11 cellular contexts compared by ENCODE assay signal in the genomic region with DNA sequence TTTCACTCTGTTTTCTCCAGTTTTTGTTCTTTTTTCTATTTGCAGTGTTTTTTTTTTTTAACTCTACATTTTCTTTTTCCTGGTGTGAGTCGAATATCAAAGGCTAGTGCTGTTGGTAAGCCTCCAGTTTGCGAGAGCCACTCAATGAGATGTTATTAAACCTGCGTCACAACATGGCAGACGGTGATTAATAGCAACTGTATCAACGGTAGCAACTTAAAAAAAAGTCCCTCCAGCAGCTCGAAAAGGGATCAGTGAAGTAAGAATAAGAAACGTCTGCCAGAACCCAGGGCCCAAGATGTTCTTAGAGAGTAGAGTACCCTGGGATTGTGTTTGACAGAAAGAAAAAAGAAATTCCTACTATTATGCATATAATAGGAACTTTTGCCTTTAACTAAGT.
DNase-seq lines count a peak whose midpoint lies in the region; ATAC-seq and TF ChIP-seq lines count a peak whose summit lies in the region.
"Had no signal": no experiment of that assay in that cellular context is flagged by ENCODE, and none has a peak within 500 bp of the region (broad histone marks: within the 10 kb centered on the region; RNA-seq: fewer than 3 reads in every experiment).

No MANE protein-coding gene starts in this region.

- H3K9me3 Mint-ChIP-seq in osteocyte (ENCODE audit: unreplicated experiment), result no peaks in the 10 kb centered on the region
- peaks cover 0 to 3% of the 10 kb centered on the region in 2 donors for H3K9me3 Mint-ChIP-seq in activated naive CD4-positive, alpha-beta T cell treated with anti-CD3 and anti-CD28 coated beads, Interleukin-2, amount 50 U/mL, for 72 hours

- H3K9ac ChIP-seq in SU-DHL-6 (ENCODE audit: low read length), result peak overlapping the region; percentile 17

- peaks cover 10% of the 10 kb centered on the region; the same call in 1 of the 2 replicates for H3F3A ChIP-seq in SU-DHL-6 (ENCODE audit: insufficient read depth)

- H3K9me2 ChIP-seq in SU-DHL-6 (replicated peaks; ENCODE audit: insufficient read depth, low read length), result no peaks in the 10 kb centered on the region

- H3K36me3 Mint-ChIP-seq in osteocyte (ENCODE audit: unreplicated experiment), result peaks cover 26% of the 10 kb centered on the region
- no peaks in the 10 kb centered on the region for H3K36me3 Mint-ChIP-seq in activated naive CD4-positive, alpha-beta T cell treated with anti-CD3 and anti-CD28 coated beads, Interleukin-2, amount 50 U/mL, for 72 hours

- ATAC-seq in GM21367 (IDR thresholded peaks at IDR 0.05; ENCODE audit: unreplicated experiment) (no peak), HG03571 (IDR thresholded peaks at IDR 0.05; ENCODE audit: unreplicated experiment) (no peak)
- ATAC-seq in activated naive CD4-positive, alpha-beta T cell treated with anti-CD3 and anti-CD28 coated beads, Interleukin-2, amount 50 U/mL, for 72 hours, result no peak
- ATAC-seq: left lobe of liver had no signal

- H3K9me3 ChIP-seq in SU-DHL-6 (ENCODE audit: insufficient read depth, low read length), result no peaks in the 10 kb centered on the region

- H3K27ac ChIP-seq in SU-DHL-6 (ENCODE audit: low read depth, low read length), result peak overlapping the region; percentile 73

- no peaks in the 10 kb centered on the region for H3K27me3 Mint-ChIP-seq in osteocyte (ENCODE audit: unreplicated experiment)

- H4K20me1 ChIP-seq in SU-DHL-6 (ENCODE audit: low read depth, low read length), result no peaks in the 10 kb centered on the region

- H3K4me3 Mint-ChIP-seq in osteocyte (ENCODE audit: unreplicated experiment), result no peak overlapping the region

- H3K4me1 Mint-ChIP-seq in osteocyte (ENCODE audit: unreplicated experiment), result peaks cover 57% of the 10 kb centered on the region

- H3K4me3 ChIP-seq in SU-DHL-6 (ENCODE audit: insufficient read depth, low read length, poor library complexity, severe bottlenecking) (no peak overlapping the region), fibroblast of the aortic adventitia (ENCODE audit: low read depth, low read length) (peak overlapping the region; percentile 29)

- peak overlapping the region; percentile 60 for H3K4me2 ChIP-seq in SU-DHL-6 (ENCODE audit: low read depth, low read length, poor library complexity, severe bottlenecking)

- H2AFZ ChIP-seq in SU-DHL-6 (ENCODE audit: low read depth, low read length, severe bottlenecking), result no peak overlapping the region

- peak overlapping the region; percentile 86 for H3K27ac Mint-ChIP-seq in osteocyte (ENCODE audit: unreplicated experiment)
- H3K27ac Mint-ChIP-seq in activated naive CD4-positive, alpha-beta T cell treated with anti-CD3 and anti-CD28 coated beads, Interleukin-2, amount 50 U/mL, for 72 hours, result no peak overlapping the region

- H3K79me2 ChIP-seq in SU-DHL-6 (ENCODE audit: insufficient read depth, low read length), result peaks cover 5% of the 10 kb centered on the region

- H3K36me3 ChIP-seq in SU-DHL-6 (ENCODE audit: low read length), result peaks cover 3% of the 10 kb centered on the region; the same call in 1 of the 2 replicates

- no peak for TF ChIP-seq CTCF in AG09319 (IDR thresholded peaks at IDR 0.05; ENCODE audit: low read depth, low read length)
- TF ChIP-seq CTCF in SU-DHL-6 (IDR thresholded peaks at IDR 0.05; ENCODE audit: insufficient read depth, low read length, poor library complexity, severe bottlenecking), result no peak
- TF ChIP-seq CTCF in fibroblast of the aortic adventitia (IDR thresholded peaks at IDR 0.05; ENCODE audit: insufficient read depth, low read length), result no peak
- TF ChIP-seq CTCF in osteocyte (IDR thresholded peaks at IDR 0.05), result no peak

- DNase-seq in AG09319 (ENCODE audit: extremely low read depth, low read depth), result peak; percentile 51
- peak; percentile 95 for DNase-seq in fibroblast of the aortic adventitia (ENCODE audit: low read depth)
- no peak for DNase-seq in osteocyte (ENCODE audit: extremely low spot score, unreplicated experiment)
- no peak for DNase-seq in cerebellar cortex (ENCODE audit: low spot score)
- DNase-seq in activated naive CD4-positive, alpha-beta T cell treated with anti-CD3 and anti-CD28 coated beads, Interleukin-2, amount 50 U/mL, for 72 hours (ENCODE audit: low spot score in 2 of 2), result no peak
- DNase-seq: activated CD4-positive, alpha-beta T cell treated with anti-CD3 and anti-CD28 coated beads for 4 hours; NCI-H1930 had no signal

- no peaks in the 10 kb centered on the region for H3K27me3 ChIP-seq in SU-DHL-6 (ENCODE audit: low read length)

Comparison
In these comparisons a context has a peak if more than half of its experiments do, and no peak if none do; other contexts are left out.
1. DNase-seq: peak in AG09319 (single experiment) and fibroblast of the aortic adventitia (single experiment); none in osteocyte (single experiment), cerebellar cortex (single experiment) and activated naive CD4-positive, alpha-beta T cell treated with anti-CD3 and anti-CD28 coated beads, Interleukin-2, amount 50 U/mL, for 72 hours (0 of 2).